In the genomic region with DNA sequence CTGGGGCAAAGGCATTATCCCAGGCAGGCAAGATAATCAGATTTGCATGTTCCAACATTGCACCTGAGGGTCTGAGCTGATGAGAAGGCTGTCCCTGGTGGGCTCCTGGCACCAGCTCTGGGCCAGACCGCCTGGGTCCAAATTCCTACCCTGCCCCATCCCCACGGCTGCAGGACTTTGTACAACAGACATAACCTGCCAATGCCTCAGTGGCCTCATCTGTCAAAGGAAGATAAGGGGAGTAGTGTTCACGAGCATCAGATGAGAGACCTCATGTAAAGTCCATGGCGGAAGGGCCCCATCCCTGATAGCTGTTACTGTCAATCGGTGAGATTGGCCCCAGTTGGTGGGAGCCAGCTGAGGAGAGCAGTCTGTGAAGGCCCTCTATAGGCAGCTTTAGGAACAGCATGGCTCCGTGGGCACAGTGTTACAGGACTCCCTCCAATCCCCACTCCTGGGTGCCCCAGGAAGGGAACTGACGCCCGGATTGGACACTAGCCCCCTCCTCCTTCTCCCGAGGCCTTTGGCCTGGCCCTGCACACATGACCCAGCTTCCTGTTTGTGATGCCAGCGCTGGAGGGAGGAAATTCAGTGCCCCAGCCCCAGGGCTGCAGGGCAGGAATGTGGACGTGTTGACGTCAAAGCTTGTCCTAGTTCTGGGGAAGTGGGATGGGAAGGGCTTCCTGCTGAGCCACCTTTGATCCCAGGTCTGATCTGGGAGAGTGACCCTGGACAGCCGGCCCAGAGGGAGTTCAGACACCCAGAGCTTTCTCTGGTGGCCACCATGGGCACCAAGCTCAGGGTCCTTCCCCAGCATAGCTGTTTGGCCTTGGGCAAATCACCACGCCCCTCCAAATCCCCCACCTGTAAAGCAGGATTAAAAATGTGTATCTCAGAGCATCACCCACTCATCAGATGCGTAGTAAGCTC, we compare ENCODE assay signal across 8 cellular contexts. TPM values are rescaled to one million over a fixed set of nuclear protein-coding genes. Genes with fewer than 3 reads are reported as not detected.
DNase-seq lines count a peak whose midpoint lies in the region; ATAC-seq and TF ChIP-seq lines count a peak whose summit lies in the region.

No MANE protein-coding gene starts in this region.

- no TSS peak for BruUV-seq in Panc1 (replicated peaks; lab: Mats Ljungman, UMichigan)

- H3K9me3 Mint-ChIP-seq in activated T-helper 1 cell treated with anti-CD3 and anti-CD28 coated beads, Interleukin-12 subunit alpha, Interleukin-12 subunit beta, Interleukin-2, Interleukin-4 antibody, amounts not matched to agents 30 ng/mL and 10 ng/mL and 1 ng/mL, durations not matched to agents 14 hours and 24 hours and 36 hours: no peaks in the 10 kb centered on the region
- H3K9me3 Mint-ChIP-seq in neural progenitor cell: no peaks in the 10 kb centered on the region

- H3K4me2 ChIP-seq in neural progenitor cell: no peak overlapping the region

- no peak overlapping the region for H2AFZ ChIP-seq in neural progenitor cell (replicated peaks)

- H3K4me1 ChIP-seq in Panc1 (ENCODE audit: control insufficient read depth, insufficient read depth, low read length): peaks cover 42% of the 10 kb centered on the region
- H3K4me1 ChIP-seq in neural progenitor cell: no peaks in the 10 kb centered on the region
- H3K4me1 ChIP-seq in stomach: peaks cover 24 to 41% (median 30%) of the 10 kb centered on the region in 4 donors

- H3K27me3 Mint-ChIP-seq in activated T-helper 1 cell treated with anti-CD3 and anti-CD28 coated beads, Interleukin-12 subunit alpha, Interleukin-12 subunit beta, Interleukin-2, Interleukin-4 antibody, amounts not matched to agents 30 ng/mL and 10 ng/mL and 1 ng/mL, durations not matched to agents 14 hours and 24 hours and 36 hours (ENCODE audit: insufficient read depth): peaks cover 7% of the 10 kb centered on the region
- H3K27me3 Mint-ChIP-seq in neural progenitor cell (ENCODE audit: insufficient read depth, low read depth): peaks cover 6% of the 10 kb centered on the region

- no peak overlapping the region for H3K4me3 Mint-ChIP-seq in activated T-helper 1 cell treated with anti-CD3 and anti-CD28 coated beads, Interleukin-12 subunit alpha, Interleukin-12 subunit beta, Interleukin-2, Interleukin-4 antibody, amounts not matched to agents 30 ng/mL and 10 ng/mL and 1 ng/mL, durations not matched to agents 14 hours and 24 hours and 36 hours
- H3K4me3 Mint-ChIP-seq in neural progenitor cell: no peak overlapping the region

- H4K20me1 ChIP-seq in neural progenitor cell (ENCODE audit: low read depth): no peaks in the 10 kb centered on the region

- H3F3A ChIP-seq in neural progenitor cell (ENCODE audit: low read depth): no peaks in the 10 kb centered on the region

- H3K4me3 ChIP-seq in Panc1 (ENCODE audit: low read depth in 2 of 2, low read length in 2 of 2): no peak overlapping the region
- H3K4me3 ChIP-seq in neural progenitor cell: no peak overlapping the region
- no peak overlapping the region for H3K4me3 ChIP-seq in stomach

- CTCF ChIA-PET in Panc1 (lab: Charles Lee): interaction anchor here (0.5 to 1.7 kb wide), 20 partner anchors 10 to 244 kb away, joined by 3 to 15 read pairs (median 3); a partner anchor contains a TSS

- no peak overlapping the region for H3K9ac ChIP-seq in neural progenitor cell

- POLR2A ChIA-PET in Panc1 (lab: Charles Lee): interaction anchor here (0.6 to 1.0 kb wide), 3 partner anchors 65 to 186 kb away, joined by 3 to 7 read pairs (median 4); no protein-coding TSS in a partner anchor

- ATAC-seq in GM18873 (IDR thresholded peaks at IDR 0.05; ENCODE audit: low FRiP score, unreplicated experiment) (peak; percentile 54), HG03439 (IDR thresholded peaks at IDR 0.05; ENCODE audit: unreplicated experiment) (peak; percentile 60), Panc1 (peak; percentile 76)

- H3K27me3 ChIP-seq in Panc1 (ENCODE audit: control insufficient read depth, insufficient read depth, low read length) (no peaks in the 10 kb centered on the region), neural progenitor cell (peaks cover 25% of the 10 kb centered on the region), stomach (peaks cover 0 to 14% (median 6%) of the 10 kb centered on the region in 3 donors)

- DNase-seq in AML-193 (lab: John Stamatoyannopoulos, UW) (peak; percentile 46 to 53), Panc1 (ENCODE audit: low read depth, low spot score) (peak; percentile 47), fibroblast of peridontal ligament (ENCODE audit: extremely low read depth) (peak; percentile 56), neural progenitor cell (ENCODE audit: low spot score) (peak; percentile 82), stomach (peak; percentile 79)
- peak; percentile 45 for DNase-seq in activated T-helper 1 cell treated with anti-CD3 and anti-CD28 coated beads, Interleukin-12 subunit alpha, Interleukin-12 subunit beta, Interleukin-2, Interleukin-4 antibody, amounts not matched to agents 30 ng/mL and 10 ng/mL and 1 ng/mL, durations not matched to agents 14 hours and 24 hours and 36 hours (ENCODE audit: low spot score)

- intact Hi-C loops in Panc1 (cut with micrococcal nuclease; ENCODE audit: unreplicated experiment) (loop anchor here (5.0 to 10.0 kb wide), 3 partner anchors 150 to 243 kb away; a partner anchor contains a TSS), stomach (cut with DNase I; ENCODE audit: low total_unique reads) (loop anchor here (10.0 kb wide), 1 partner anchor 50 kb away; no protein-coding TSS in a partner anchor)
- intact Hi-C loops in activated T-helper 1 cell treated with anti-CD3 and anti-CD28 coated beads, Interleukin-12 subunit alpha, Interleukin-12 subunit beta, Interleukin-2, Interleukin-4 antibody, amounts not matched to agents 30 ng/mL and 10 ng/mL and 1 ng/mL, durations not matched to agents 14 hours and 24 hours and 36 hours (cut with micrococcal nuclease): loop anchor here (5.0 to 10.0 kb wide), 4 partner anchors 123 to 618 kb away; a partner anchor contains a TSS

- TF ChIP-seq POLR2A in stomach (IDR thresholded peaks at IDR 0.05): no peak

- H3K36me3 ChIP-seq in Panc1 (ENCODE audit: control insufficient read depth, insufficient read depth, low read length): no peaks in the 10 kb centered on the region
- H3K36me3 ChIP-seq in neural progenitor cell: no peaks in the 10 kb centered on the region
- H3K36me3 ChIP-seq in stomach: no peaks in the 10 kb centered on the region

- peak; percentile 72 for TF ChIP-seq EP300 in stomach (IDR thresholded peaks at IDR 0.05)

- H3K27ac Mint-ChIP-seq in activated T-helper 1 cell treated with anti-CD3 and anti-CD28 coated beads, Interleukin-12 subunit alpha, Interleukin-12 subunit beta, Interleukin-2, Interleukin-4 antibody, amounts not matched to agents 30 ng/mL and 10 ng/mL and 1 ng/mL, durations not matched to agents 14 hours and 24 hours and 36 hours: no peak overlapping the region
- no peak overlapping the region for H3K27ac Mint-ChIP-seq in neural progenitor cell

- H3K36me3 Mint-ChIP-seq in activated T-helper 1 cell treated with anti-CD3 and anti-CD28 coated beads, Interleukin-12 subunit alpha, Interleukin-12 subunit beta, Interleukin-2, Interleukin-4 antibody, amounts not matched to agents 30 ng/mL and 10 ng/mL and 1 ng/mL, durations not matched to agents 14 hours and 24 hours and 36 hours (ENCODE audit: low read depth): no peaks in the 10 kb centered on the region
- H3K36me3 Mint-ChIP-seq in neural progenitor cell: no peaks in the 10 kb centered on the region

- in situ Hi-C loops in Panc1 (cut with HindIII; ENCODE audit: low pct_unique_long_range_greater_than_20kb, low sequenced_read_pairs): no loop called here

- H3K9me3 ChIP-seq in Panc1 (ENCODE audit: control insufficient read depth, insufficient read depth, low read depth, low read length): no peaks in the 10 kb centered on the region
- H3K9me3 ChIP-seq in neural progenitor cell (ENCODE audit: low read depth): no peaks in the 10 kb centered on the region
- no peaks in the 10 kb centered on the region for H3K9me3 ChIP-seq in stomach

- WGBS in stomach, 5 donors: 27 to 32% (median 29%) methylated on average over 12 to 15 of the region's 15 CpGs

- peak; percentile 95 for TF ChIP-seq CTCF in Panc1 (IDR thresholded peaks at IDR 0.05)
- TF ChIP-seq CTCF in neural progenitor cell (IDR thresholded peaks at IDR 0.05): peak; percentile 76
- peak in 5 of 7 experiments; percentile 74 to 97 (median 90) for TF ChIP-seq CTCF in stomach (IDR thresholded peaks at IDR 0.05)

- H3K27ac ChIP-seq in Panc1 (ENCODE audit: low read length) (peak overlapping the region; percentile 66), neural progenitor cell (no peak overlapping the region), stomach (peak overlapping the region; percentile 7 to 75 (median 61))

- H3K4me1 Mint-ChIP-seq in activated T-helper 1 cell treated with anti-CD3 and anti-CD28 coated beads, Interleukin-12 subunit alpha, Interleukin-12 subunit beta, Interleukin-2, Interleukin-4 antibody, amounts not matched to agents 30 ng/mL and 10 ng/mL and 1 ng/mL, durations not matched to agents 14 hours and 24 hours and 36 hours (ENCODE audit: low read depth): no peaks in the 10 kb centered on the region
- H3K4me1 Mint-ChIP-seq in neural progenitor cell: no peaks in the 10 kb centered on the region

- H3K79me2 ChIP-seq in neural progenitor cell (ENCODE audit: low read depth): no peaks in the 10 kb centered on the region

RNA-seq across cellular contexts. Expression of a gene that starts 56.2 kb away (rescaled TPM):
- total RNA-seq in Panc1 (2021; ENCODE audit: unreplicated experiment): 79.9 TPM
- 65.0 TPM for polyA plus RNA-seq in Panc1 (2012; ENCODE audit: insufficient read length)
- total RNA-seq in activated T-helper 1 cell treated with anti-CD3 and anti-CD28 coated beads, Interleukin-12 subunit alpha, Interleukin-12 subunit beta, Interleukin-2, Interleukin-4 antibody, amounts not matched to agents 30 ng/mL and 10 ng/mL and 1 ng/mL, durations not matched to agents 14 hours and 24 hours and 36 hours: 11.9 and 12.5 TPM in 2 replicates
- total RNA-seq in neural progenitor cell (ENCODE audit: low replicate concordance): 4.2 and 12.8 TPM in 2 replicates
- total RNA-seq in stomach: 100 to 1,000 TPM; 167 to 690 (median 553) TPM
- 100 to 1,000 TPM in 1 of 3 donors, 10 to 100 TPM in 2; 76.4 to 136 (median 81.9) TPM for polyA plus RNA-seq in stomach
